7 cellular contexts compared by ENCODE assay signal in genomic region chr5:65663804-65664521, GRCh38. TPM values are rescaled to one million over a fixed set of nuclear protein-coding genes. Genes with fewer than 3 reads are reported as not detected.
A peak's percentile ranks its signal among the peaks of the same experiment; 100 is the strongest.
DNase-seq lines count a peak whose midpoint lies in the region; ATAC-seq and TF ChIP-seq lines count a peak whose summit lies in the region.
"Had no signal": no experiment of that assay in that cellular context is flagged by ENCODE, and none has a peak within 500 bp of the region (broad histone marks: within the 10 kb centered on the region; RNA-seq: fewer than 3 reads in every experiment).

No MANE protein-coding gene starts in this region.

- no peak overlapping the region for H4K8ac ChIP-seq in mesenchymal stem cell (ENCODE audit: low read length)

- H3K27me3 ChIP-seq in mesenchymal stem cell (ENCODE audit: control insufficient read depth in 1 of 2, insufficient read depth in 1 of 2, low read length in 2 of 2), result no peaks in the 10 kb centered on the region

- no peak overlapping the region for H3K27ac ChIP-seq in VCaP
- H3K27ac ChIP-seq in mesenchymal stem cell (ENCODE audit: low read length, poor library complexity, severe bottlenecking), result no peak overlapping the region

- H2AFZ ChIP-seq in mesenchymal stem cell (ENCODE audit: low read depth, low read length), result no peak overlapping the region

- TF ChIP-seq CTCF in GM12864 (IDR thresholded peaks at IDR 0.05; ENCODE audit: low read depth, low read length, missing control alignments) (peak; percentile 11), VCaP (conservative IDR thresholded peaks at IDR 0.05) (peak; percentile 62; the same call in 1 of the 2 replicates)

- H3K14ac ChIP-seq in mesenchymal stem cell (ENCODE audit: low read length in 2 of 2), result no peak overlapping the region

- H3K4me3 Mint-ChIP-seq in stimulated activated naive B cell treated with anti-CD40 and anti-IgM and Interleukin-4, amounts not matched to agents 10 μg/mL and 1 μg/mL and 100 μg/mL, for 72 hours, result no peak overlapping the region

- peaks cover 2% of the 10 kb centered on the region for H3K79me1 ChIP-seq in mesenchymal stem cell (replicated peaks; ENCODE audit: low read length, poor library complexity, severe bottlenecking)

- no peak overlapping the region for H3K23ac ChIP-seq in mesenchymal stem cell (ENCODE audit: low read length in 2 of 2)

- H2BK5ac ChIP-seq in mesenchymal stem cell (ENCODE audit: low read depth, low read length, poor library complexity, severe bottlenecking), result no peak overlapping the region

- DNase-seq in GM12864 (ENCODE audit: low read depth), result no peak
- peak; percentile 44 for DNase-seq in mesenchymal stem cell
- DNase-seq in stimulated activated naive B cell treated with anti-CD40 and anti-IgM and Interleukin-4, amounts not matched to agents 10 μg/mL and 1 μg/mL and 100 μg/mL, for 72 hours, result no peak
- DNase-seq in NCI-H526 (lab: John Stamatoyannopoulos, UW), result no peak
- DNase-seq: activated CD4-positive, CD25-positive, alpha-beta regulatory T cell had no signal

- no peak overlapping the region for H2BK12ac ChIP-seq in mesenchymal stem cell (ENCODE audit: low read length in 2 of 2)

- H3K27me3 Mint-ChIP-seq in stimulated activated naive B cell treated with anti-CD40 and anti-IgM and Interleukin-4, amounts not matched to agents 10 μg/mL and 1 μg/mL and 100 μg/mL, for 72 hours, result no peaks in the 10 kb centered on the region

- no peak overlapping the region for H3K9ac ChIP-seq in mesenchymal stem cell (ENCODE audit: low read length)

- H3K27ac Mint-ChIP-seq in stimulated activated naive B cell treated with anti-CD40 and anti-IgM and Interleukin-4, amounts not matched to agents 10 μg/mL and 1 μg/mL and 100 μg/mL, for 72 hours, result no peak overlapping the region

- H4K91ac ChIP-seq in mesenchymal stem cell (ENCODE audit: low read length), result no peak overlapping the region

- H3K9me3 Mint-ChIP-seq in stimulated activated naive B cell treated with anti-CD40 and anti-IgM and Interleukin-4, amounts not matched to agents 10 μg/mL and 1 μg/mL and 100 μg/mL, for 72 hours, result no peaks in the 10 kb centered on the region

- no peak overlapping the region for H2BK15ac ChIP-seq in mesenchymal stem cell (ENCODE audit: low read depth, poor library complexity, severe bottlenecking)

- H3K4ac ChIP-seq in mesenchymal stem cell (ENCODE audit: low read depth in 1 of 2, low read length in 2 of 2), result no peak overlapping the region

- no peak overlapping the region for H3K4me2 ChIP-seq in mesenchymal stem cell (ENCODE audit: low read length, poor library complexity, severe bottlenecking)

- no peak overlapping the region for H2BK120ac ChIP-seq in mesenchymal stem cell (ENCODE audit: low read depth, low read length)

- peaks cover 27 to 44% of the 10 kb centered on the region in 2 donors for H3K36me3 Mint-ChIP-seq in stimulated activated naive B cell treated with anti-CD40 and anti-IgM and Interleukin-4, amounts not matched to agents 10 μg/mL and 1 μg/mL and 100 μg/mL, for 72 hours

- H3K4me1 Mint-ChIP-seq in stimulated activated naive B cell treated with anti-CD40 and anti-IgM and Interleukin-4, amounts not matched to agents 10 μg/mL and 1 μg/mL and 100 μg/mL, for 72 hours, result no peaks in the 10 kb centered on the region

- H3K9me3 ChIP-seq in mesenchymal stem cell (ENCODE audit: control insufficient read depth, low read length), result no peaks in the 10 kb centered on the region

- H3K4me1 ChIP-seq in mesenchymal stem cell (ENCODE audit: control insufficient read depth, insufficient read depth, low read depth, low read length), result no peaks in the 10 kb centered on the region

- WGBS in mesenchymal stem cell, result no CpG with 5 or more reads among the region's 1 CpG

- no peak for ATAC-seq in HG03442 (IDR thresholded peaks at IDR 0.05; ENCODE audit: unreplicated experiment)
- ATAC-seq in stimulated activated naive B cell treated with anti-CD40 and anti-IgM and Interleukin-4, amounts not matched to agents 10 μg/mL and 1 μg/mL and 100 μg/mL, for 72 hours (replicated peaks), result no peak

- H3K36me3 ChIP-seq in mesenchymal stem cell (ENCODE audit: control insufficient read depth in 1 of 2, insufficient read depth in 2 of 2, low read depth in 1 of 2, low read length in 2 of 2), result peaks cover 3 to 79% of the 10 kb centered on the region in 2 experiments

- H2AK5ac ChIP-seq in mesenchymal stem cell (ENCODE audit: low read length, severe bottlenecking), result no peak overlapping the region

- H3K18ac ChIP-seq in mesenchymal stem cell (ENCODE audit: low read depth in 1 of 2, low read length in 2 of 2), result no peak overlapping the region

- no peak overlapping the region for H3K4me3 ChIP-seq in GM12864 (ENCODE audit: low read depth, low read length)
- no peak overlapping the region for H3K4me3 ChIP-seq in mesenchymal stem cell (ENCODE audit: insufficient read depth in 1 of 2, low read depth in 1 of 2, low read length in 2 of 2)

RNA-seq across cellular contexts. Expression of gene SHLD3, which starts 39.1 kb away (rescaled TPM):
- polyA plus RNA-seq in mesenchymal stem cell (2013, experiment 1 of 2), result 2.2 TPM
- polyA plus RNA-seq in mesenchymal stem cell (2013, experiment 2 of 2), result 2.2 TPM

RNA-seq across cellular contexts. Expression of gene TRAPPC13, which starts 39.1 kb away (rescaled TPM):
- 11.8 TPM for polyA plus RNA-seq in mesenchymal stem cell (2013, experiment 1 of 2)
- 13.7 TPM for polyA plus RNA-seq in mesenchymal stem cell (2013, experiment 2 of 2)

RNA-seq across cellular contexts. Expression of gene TRIM23, which starts 39.8 kb away (rescaled TPM):
- 5.7 TPM for polyA plus RNA-seq in mesenchymal stem cell (2013, experiment 1 of 2)
- 6.1 TPM for polyA plus RNA-seq in mesenchymal stem cell (2013, experiment 2 of 2)

RNA-seq across cellular contexts. Expression of gene SGTB, which starts 57.9 kb away (rescaled TPM):
- 8.2 TPM for polyA plus RNA-seq in mesenchymal stem cell (2013, experiment 1 of 2)
- 8.2 TPM for polyA plus RNA-seq in mesenchymal stem cell (2013, experiment 2 of 2)

RNA-seq across cellular contexts. Expression of gene NLN, which starts 58.0 kb away (rescaled TPM):
- polyA plus RNA-seq in mesenchymal stem cell (2013, experiment 1 of 2), result 19.6 TPM
- 21.0 TPM for polyA plus RNA-seq in mesenchymal stem cell (2013, experiment 2 of 2)
